ENCODE assay signal across 18 cellular contexts in the genomic region with DNA sequence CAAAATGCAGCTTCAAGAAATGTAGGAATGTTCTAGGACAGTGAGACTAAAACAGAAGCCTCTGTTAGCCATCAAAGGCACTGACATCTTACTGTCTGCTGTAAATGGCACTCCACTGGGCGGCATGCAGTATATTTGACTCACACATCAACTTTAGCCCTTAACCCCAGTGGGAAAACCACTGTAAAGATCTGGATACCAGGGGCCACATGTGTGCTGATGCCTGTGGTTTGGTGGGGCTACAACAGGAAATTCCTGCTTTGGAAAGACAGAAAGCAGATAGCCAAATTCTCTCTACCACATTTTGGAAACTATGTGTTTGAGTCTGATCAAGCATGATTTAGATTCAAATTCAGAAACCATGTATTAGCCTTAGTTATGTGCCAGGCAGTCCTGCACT. TPM values are rescaled to one million over a fixed set of nuclear protein-coding genes. Genes with fewer than 3 reads are reported as not detected.
DNase-seq lines count a peak whose midpoint lies in the region; ATAC-seq and TF ChIP-seq lines count a peak whose summit lies in the region.
"Had no signal": no experiment of that assay in that cellular context is flagged by ENCODE, and none has a peak within 500 bp of the region (broad histone marks: within the 10 kb centered on the region; RNA-seq: fewer than 3 reads in every experiment).

No MANE protein-coding gene starts in this region.

- H3K79me2 ChIP-seq in fibroblast of lung (ENCODE audit: control insufficient read depth, insufficient read depth, low read length) = peaks cover 32% of the 10 kb centered on the region

- no peak overlapping the region for H3K4me2 ChIP-seq in fibroblast of lung (ENCODE audit: extremely low read depth, insufficient read depth, low read length)
- H3K4me2 ChIP-seq in neuronal stem cell (ENCODE audit: insufficient read depth, low read length, poor library complexity, severe bottlenecking) = no peak overlapping the region

- no peak overlapping the region for H2BK120ac ChIP-seq in neuronal stem cell (ENCODE audit: low read depth, low read length)

- H3K4me3 ChIP-seq in fibroblast of lung (replicated peaks in 1 of 4; ENCODE audit: control extremely low read depth in 1 of 4, insufficient read depth in 1 of 4, low read depth in 3 of 4, low read length in 4 of 4) (no peak overlapping the region), skeletal muscle cell (ENCODE audit: low read depth, low read length) (no peak overlapping the region), neuronal stem cell (ENCODE audit: low read length in 2 of 2) (no peak overlapping the region)
- H3K4me3 ChIP-seq: spleen, testis had no signal

- TF ChIP-seq CTCF in fibroblast of lung (conservative IDR thresholded peaks at IDR 0.05 in 1 of 2, IDR thresholded peaks at IDR 0.05 in 1 of 2; ENCODE audit: low read depth in 1 of 2, low read length in 2 of 2) = no peak

- no peak overlapping the region for H3K14ac ChIP-seq in neuronal stem cell (ENCODE audit: low read length)

- no peak overlapping the region for H2AK5ac ChIP-seq in neuronal stem cell (ENCODE audit: low read depth, low read length)

- no peak overlapping the region for H3K4ac ChIP-seq in neuronal stem cell (ENCODE audit: low read length)

- H3K9me3 ChIP-seq in fibroblast of lung (ENCODE audit: control insufficient read depth, insufficient read depth, low read depth, low read length) (no peaks in the 10 kb centered on the region), neuronal stem cell (replicated peaks in 1 of 2; ENCODE audit: control insufficient read depth in 2 of 2, insufficient read depth in 1 of 2, low read depth in 1 of 2, low read length in 2 of 2) (peaks cover 0 to 4% of the 10 kb centered on the region in 2 donors)
- H3K9me3 ChIP-seq: spleen, testis had no signal

- peaks cover 3% of the 10 kb centered on the region for H4K20me1 ChIP-seq in fibroblast of lung (ENCODE audit: control insufficient read depth, extremely low read depth, insufficient read depth, low read length)

- peak; percentile 29 for DNase-seq in GM04504 (ENCODE audit: low read depth)
- DNase-seq in NCI-H226 = peak; percentile 33
- DNase-seq in fibroblast of lung (ENCODE audit: low read depth in 2 of 2) = peak; percentile 65 to 86
- DNase-seq in skeletal muscle cell (ENCODE audit: low read depth) = peak; percentile 62
- no peak for DNase-seq in neuronal stem cell (ENCODE audit: low spot score)
- DNase-seq: activated CD4-positive, alpha-beta T cell treated with anti-CD3 and anti-CD28 coated beads, Interleukin-2, amount 50 U/mL, for 48 hours; activated naive CD4-positive, alpha-beta T cell treated with anti-CD3 and anti-CD28 coated beads, Interleukin-2, amount 10 ng/mL, durations not matched to agents 7 days and 5 days; activated T-cell treated with anti-CD3 and anti-CD28 coated beads for 4 hours; naive thymus-derived CD4-positive, alpha-beta T cell; NCI-H2029; spleen; testis had no signal

- H2BK15ac ChIP-seq in neuronal stem cell (ENCODE audit: low read length) = no peak overlapping the region

- peaks cover 7% of the 10 kb centered on the region for H3K4me1 ChIP-seq in fibroblast of lung (ENCODE audit: control insufficient read depth, extremely low read depth, insufficient read depth, low read length)
- H3K4me1 ChIP-seq in neuronal stem cell (ENCODE audit: control insufficient read depth in 2 of 2, insufficient read depth in 1 of 2, low read depth in 1 of 2, low read length in 2 of 2) = peaks cover 3 to 5% of the 10 kb centered on the region in 2 donors

- no peaks in the 10 kb centered on the region for H3K27me3 ChIP-seq in fibroblast of lung (ENCODE audit: control insufficient read depth, insufficient read depth, low read length)
- no peaks in the 10 kb centered on the region for H3K27me3 ChIP-seq in neuronal stem cell (ENCODE audit: control insufficient read depth in 3 of 3, insufficient read depth in 3 of 3, low read depth in 1 of 3, low read length in 3 of 3)
- H3K27me3 ChIP-seq: spleen, testis had no signal

- H2BK12ac ChIP-seq in neuronal stem cell (ENCODE audit: low read length) = no peak overlapping the region

- H4K91ac ChIP-seq in neuronal stem cell (ENCODE audit: low read depth, low read length, poor library complexity) = no peak overlapping the region

- peaks cover 2% of the 10 kb centered on the region for H3K79me1 ChIP-seq in neuronal stem cell (ENCODE audit: low read depth, low read length)

- H3K23ac ChIP-seq in neuronal stem cell (ENCODE audit: low read depth, low read length, poor library complexity) = no peak overlapping the region

- H3K36me3 ChIP-seq in fibroblast of lung (ENCODE audit: control insufficient read depth, insufficient read depth, low read length) (peaks cover under 1% of the 10 kb centered on the region), neuronal stem cell (replicated peaks in 1 of 2; ENCODE audit: control insufficient read depth in 2 of 2, insufficient read depth in 2 of 2, low read length in 2 of 2) (peaks cover 6 to 54% of the 10 kb centered on the region in 2 donors)

- H4K8ac ChIP-seq in neuronal stem cell (ENCODE audit: low read depth, low read length) = no peak overlapping the region

- no peak for ATAC-seq in GM18868 (IDR thresholded peaks at IDR 0.05; ENCODE audit: unreplicated experiment)
- ATAC-seq in GM18909 (IDR thresholded peaks at IDR 0.05; ENCODE audit: poor library complexity, unreplicated experiment) = no peak
- ATAC-seq: naive thymus-derived CD4-positive, alpha-beta T cell had no signal

- no peak overlapping the region for H2AFZ ChIP-seq in fibroblast of lung (ENCODE audit: low read length)
- H2AFZ ChIP-seq in neuronal stem cell (ENCODE audit: low read length) = no peak overlapping the region

- H3K27ac ChIP-seq in fibroblast of lung (ENCODE audit: insufficient read depth, low read length) (no peak overlapping the region), neuronal stem cell (replicated peaks; ENCODE audit: low read length) (no peak overlapping the region)
- H3K27ac ChIP-seq: spleen, testis had no signal

- H2BK5ac ChIP-seq in neuronal stem cell (ENCODE audit: low read length) = no peak overlapping the region

- WGBS in neuronal stem cell (ENCODE audit: extremely low coverage in 2 of 2, insufficient read length in 2 of 2, insufficient replicate concordance in 1 of 2), 2 donors = no CpG with 5 or more reads among the region's 1 CpG

- H3K18ac ChIP-seq in neuronal stem cell (ENCODE audit: low read length) = no peak overlapping the region

- H3K9ac ChIP-seq in fibroblast of lung (ENCODE audit: insufficient read depth, low read length) (no peak overlapping the region), neuronal stem cell (ENCODE audit: low read depth, low read length, poor library complexity) (no peak overlapping the region)

RNA-seq across cellular contexts. Expression of gene PFDN4, which starts 4.3 kb away (rescaled TPM):
- 86.7 and 148 TPM in 2 replicates for total RNA-seq in fibroblast of lung
- polyA plus RNA-seq in fibroblast of lung = 59.7 and 87.0 TPM in 2 replicates
- polyA plus RNA-seq in fibroblast of lung (2012) = 38.7 and 68.6 TPM in 2 replicates
- 0.19 TPM in 1 of 2 replicates, not detected in the other for polyA minus RNA-seq in fibroblast of lung (ENCODE audit: low replicate concordance)
- 149 TPM for polyA plus RNA-seq in neuronal stem cell (2013, experiment 1 of 2)
- 155 TPM for polyA plus RNA-seq in neuronal stem cell (2013, experiment 2 of 2)

RNA-seq across cellular contexts. Expression of gene CYP24A1, which starts 38.4 kb away (rescaled TPM):
- total RNA-seq in fibroblast of lung = 0.26 TPM in 1 of 2 replicates, not detected in the other
- not detected in 2 replicates for polyA plus RNA-seq in fibroblast of lung
- polyA plus RNA-seq in fibroblast of lung (2012) = not detected in 2 replicates
- not detected in 2 replicates for polyA minus RNA-seq in fibroblast of lung (ENCODE audit: low replicate concordance)
- not detected for polyA plus RNA-seq in neuronal stem cell (2013, experiment 1 of 2)
- not detected for polyA plus RNA-seq in neuronal stem cell (2013, experiment 2 of 2)
- total RNA-seq: endothelial cell of umbilical vein, glomerular endothelial cell, liver, posterior vena cava, spleen had no signal
- polyA plus RNA-seq: endothelial cell of umbilical vein; liver; naive thymus-derived CD4-positive, alpha-beta T cell; spleen had no signal
